ENCODE assay signal across 8 cellular contexts in the genomic region with DNA sequence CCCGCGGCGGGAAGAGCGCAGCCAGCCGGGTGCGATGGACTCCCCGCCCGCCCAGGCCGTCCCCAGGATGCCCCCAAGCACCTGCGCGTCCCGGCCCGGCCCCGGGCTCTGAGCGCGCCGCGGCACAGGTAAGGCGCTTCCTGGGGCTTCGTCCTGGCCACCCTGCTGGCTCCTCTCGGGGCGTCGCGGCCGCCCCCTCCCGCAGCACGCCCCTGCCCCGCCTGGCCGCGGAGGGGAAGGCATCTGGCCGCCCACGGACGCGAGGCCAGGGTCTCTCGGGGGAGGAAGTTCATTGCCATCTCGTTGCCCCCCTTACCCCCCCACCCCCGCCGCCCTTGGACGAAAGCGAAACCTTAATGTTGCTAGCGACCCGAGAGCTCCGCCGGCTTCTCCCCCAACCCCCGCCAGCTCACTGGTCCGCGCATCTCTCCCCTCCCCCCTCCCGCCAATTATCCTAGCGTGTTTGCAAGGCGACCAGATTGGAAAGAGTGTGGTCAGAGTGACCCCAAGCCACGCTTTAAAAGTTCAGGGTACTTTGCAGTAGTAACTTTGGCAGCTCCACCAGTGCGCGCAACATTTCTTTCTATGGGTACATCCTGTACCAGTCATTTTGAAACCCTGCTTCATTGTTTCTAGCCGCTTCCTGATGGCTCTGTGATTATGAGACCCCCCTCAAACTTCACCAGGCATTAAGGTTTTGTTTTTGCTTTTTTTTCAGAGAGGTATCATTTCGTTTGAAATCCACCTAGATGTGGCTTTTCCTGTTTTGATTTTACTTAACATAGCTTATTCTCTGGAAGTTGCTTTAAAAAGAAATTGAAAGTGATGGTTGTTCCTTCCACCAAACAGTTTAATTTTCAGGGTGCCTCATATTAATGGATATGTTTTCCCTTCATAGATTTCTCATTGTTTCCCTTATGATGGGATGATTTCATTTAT. TPM values are rescaled to one million over a fixed set of nuclear protein-coding genes. Genes with fewer than 3 reads are reported as not detected.
DNase-seq lines count a peak whose midpoint lies in the region; ATAC-seq and TF ChIP-seq lines count a peak whose summit lies in the region.

No MANE protein-coding gene starts in this region.

- peaks cover 92% of the 10 kb centered on the region for H3K27me3 ChIP-seq in foreskin keratinocyte
- peaks cover 0 to 11% of the 10 kb centered on the region in 2 donors for H3K27me3 ChIP-seq in tibial nerve

- DNase-seq in NCI-H2081 (lab: John Stamatoyannopoulos, UW) (peak; percentile 51 to 64), NCI-H2081 treated with DMSO at 0.1 percent for 48 hours (lab: John Stamatoyannopoulos, UW) (no peak), NCI-H69 (lab: John Stamatoyannopoulos, UW) (peak; percentile 71), foreskin keratinocyte (no peak), osteocyte (ENCODE audit: extremely low spot score, unreplicated experiment) (no peak), tibial nerve (ENCODE audit: low spot score in 2 of 2) (peak in 1 of 2 donors; percentile 30)
- peak; percentile 62 to 73 for DNase-seq in activated T-cell treated with anti-CD3 and anti-CD28 coated beads, Interleukin-2, amount 50 U/mL, for 72 hours

- peak overlapping the region; percentile 51 to 97 (median 81) for H3K4me3 ChIP-seq in tibial nerve

- peaks cover 49% of the 10 kb centered on the region for H3K4me1 Mint-ChIP-seq in activated T-cell treated with anti-CD3 and anti-CD28 coated beads, Interleukin-2, amount 50 U/mL, for 72 hours (ENCODE audit: low read depth)
- peaks cover 11% of the 10 kb centered on the region for H3K4me1 Mint-ChIP-seq in osteocyte (ENCODE audit: unreplicated experiment)

- peaks cover 19% of the 10 kb centered on the region for H3K27me3 Mint-ChIP-seq in activated T-cell treated with anti-CD3 and anti-CD28 coated beads, Interleukin-2, amount 50 U/mL, for 72 hours (ENCODE audit: low read depth)
- peaks cover 49% of the 10 kb centered on the region for H3K27me3 Mint-ChIP-seq in osteocyte (ENCODE audit: unreplicated experiment)

- H3K27ac Mint-ChIP-seq in activated T-cell treated with anti-CD3 and anti-CD28 coated beads, Interleukin-2, amount 50 U/mL, for 72 hours: peak overlapping the region; percentile 87
- peak overlapping the region; percentile 23 for H3K27ac Mint-ChIP-seq in osteocyte (ENCODE audit: unreplicated experiment)

- no peaks in the 10 kb centered on the region for H3K9me3 Mint-ChIP-seq in activated T-cell treated with anti-CD3 and anti-CD28 coated beads, Interleukin-2, amount 50 U/mL, for 72 hours
- H3K9me3 Mint-ChIP-seq in osteocyte (ENCODE audit: unreplicated experiment): no peaks in the 10 kb centered on the region

- TF ChIP-seq EP300 in tibial nerve (IDR thresholded peaks at IDR 0.05): peak in 1 of 2 donors; percentile 39

- TF ChIP-seq POLR2A in tibial nerve (IDR thresholded peaks at IDR 0.05): no peak

- 1% methylated on average over 22 to 28 of the region's 55 CpGs for WGBS in tibial nerve, 2 donors

- H3K4me1 ChIP-seq in foreskin keratinocyte (no peaks in the 10 kb centered on the region), tibial nerve (peaks cover 0 to 31% (median 11%) of the 10 kb centered on the region in 4 donors)

- H3K36me3 Mint-ChIP-seq in activated T-cell treated with anti-CD3 and anti-CD28 coated beads, Interleukin-2, amount 50 U/mL, for 72 hours (ENCODE audit: insufficient read depth in 2 of 2): no peaks in the 10 kb centered on the region
- no peaks in the 10 kb centered on the region for H3K36me3 Mint-ChIP-seq in osteocyte (ENCODE audit: unreplicated experiment)

- ATAC-seq in HG02840 (IDR thresholded peaks at IDR 0.05; ENCODE audit: low FRiP score, unreplicated experiment) (peak; percentile 45), foreskin keratinocyte (peak; percentile 56)
- ATAC-seq in activated T-cell treated with anti-CD3 and anti-CD28 coated beads, Interleukin-2, amount 50 U/mL, for 72 hours (replicated peaks in 1 of 2): peak; percentile 78 to 80

- H3K36me3 ChIP-seq in tibial nerve: no peaks in the 10 kb centered on the region

- peak overlapping the region; percentile 79 to 90 for H3K4me3 Mint-ChIP-seq in activated T-cell treated with anti-CD3 and anti-CD28 coated beads, Interleukin-2, amount 50 U/mL, for 72 hours
- H3K4me3 Mint-ChIP-seq in osteocyte (ENCODE audit: unreplicated experiment): peak overlapping the region; percentile 81

- no peak for TF ChIP-seq CTCF in foreskin keratinocyte (conservative IDR thresholded peaks at IDR 0.05)
- no peak for TF ChIP-seq CTCF in osteocyte (IDR thresholded peaks at IDR 0.05)
- peak in 1 of 5 experiments; percentile 7 for TF ChIP-seq CTCF in tibial nerve (IDR thresholded peaks at IDR 0.05)

- H3K27ac ChIP-seq in foreskin keratinocyte (no peak overlapping the region), tibial nerve (peak overlapping the region; percentile 10 to 90 (median 86))

- no peaks in the 10 kb centered on the region for H3K9me3 ChIP-seq in tibial nerve

RNA-seq across cellular contexts. Expression of a gene that starts 0.6 kb away (rescaled TPM):
- 10 to 100 TPM; 58.0 to 68.7 TPM for total RNA-seq in activated T-cell treated with anti-CD3 and anti-CD28 coated beads, Interleukin-2, amount 50 U/mL, for 72 hours
- total RNA-seq in foreskin keratinocyte: 74.8 and 83.4 TPM in 2 replicates
- 40.8 and 44.4 TPM in 2 replicates for polyA plus RNA-seq in foreskin keratinocyte
- 46.2 and 46.9 TPM in 2 replicates for total RNA-seq in osteocyte
- total RNA-seq in tibial nerve: 10 to 100 TPM; 41.6 to 97.8 (median 62.5) TPM

Comparison
In these comparisons a context has a peak if more than half of its experiments do, and no peak if none do; other contexts are left out.
1. DNase-seq: peak in NCI-H2081 (2 of 2), NCI-H69 (single experiment) and activated T-cell treated with anti-CD3 and anti-CD28 coated beads, Interleukin-2, amount 50 U/mL, for 72 hours (2 of 2); none in NCI-H2081 treated with DMSO at 0.1 percent for 48 hours (single experiment), foreskin keratinocyte (0 of 2) and osteocyte (single experiment).
2. Peak in every context shown above with its lines, with median percentiles within 50 percentile points of each other: ATAC-seq.